1 cellular context compared by ENCODE assay signal in the genomic region with DNA sequence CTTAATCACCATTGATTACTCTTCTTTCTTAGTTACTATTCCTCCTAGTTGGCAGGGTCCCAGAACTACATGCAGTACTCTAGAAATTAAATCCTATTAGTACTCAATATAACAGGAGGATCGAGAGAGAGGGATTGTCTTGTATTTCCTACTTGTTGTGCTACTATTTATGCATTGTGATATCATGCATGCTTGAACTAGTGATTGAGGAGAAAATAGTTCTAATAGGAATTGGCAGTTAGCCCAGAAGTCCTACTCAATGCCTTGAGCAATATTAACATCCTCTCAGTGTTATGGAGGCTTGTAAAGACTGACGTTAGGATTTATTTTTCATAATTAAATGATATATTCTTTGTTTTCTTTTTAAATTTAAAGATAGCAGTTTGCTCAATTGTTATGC.
TF ChIP-seq lines count a peak whose summit lies in the region.

No MANE protein-coding gene starts in this region.

TF ChIP-seq in HepG2, 621 proteins besides CTCF, POLR2A, EP300 and RAD21 (continued from another document):
- TF ChIP-seq ZKSCAN1 (IDR thresholded peaks at IDR 0.05; ENCODE audit: low read length): no peak
- TF ChIP-seq ZHX1 (CRISPR knock-in tag; IDR thresholded peaks at IDR 0.05; ENCODE audit: low read depth): no peak
- TF ChIP-seq PAWR (CRISPR knock-in tag; IDR thresholded peaks at IDR 0.05; ENCODE audit: borderline replicate concordance): no peak
- TF ChIP-seq ZNF510 (CRISPR knock-in tag; IDR thresholded peaks at IDR 0.05; ENCODE audit: low read depth): no peak
- TF ChIP-seq, protein P1, sequence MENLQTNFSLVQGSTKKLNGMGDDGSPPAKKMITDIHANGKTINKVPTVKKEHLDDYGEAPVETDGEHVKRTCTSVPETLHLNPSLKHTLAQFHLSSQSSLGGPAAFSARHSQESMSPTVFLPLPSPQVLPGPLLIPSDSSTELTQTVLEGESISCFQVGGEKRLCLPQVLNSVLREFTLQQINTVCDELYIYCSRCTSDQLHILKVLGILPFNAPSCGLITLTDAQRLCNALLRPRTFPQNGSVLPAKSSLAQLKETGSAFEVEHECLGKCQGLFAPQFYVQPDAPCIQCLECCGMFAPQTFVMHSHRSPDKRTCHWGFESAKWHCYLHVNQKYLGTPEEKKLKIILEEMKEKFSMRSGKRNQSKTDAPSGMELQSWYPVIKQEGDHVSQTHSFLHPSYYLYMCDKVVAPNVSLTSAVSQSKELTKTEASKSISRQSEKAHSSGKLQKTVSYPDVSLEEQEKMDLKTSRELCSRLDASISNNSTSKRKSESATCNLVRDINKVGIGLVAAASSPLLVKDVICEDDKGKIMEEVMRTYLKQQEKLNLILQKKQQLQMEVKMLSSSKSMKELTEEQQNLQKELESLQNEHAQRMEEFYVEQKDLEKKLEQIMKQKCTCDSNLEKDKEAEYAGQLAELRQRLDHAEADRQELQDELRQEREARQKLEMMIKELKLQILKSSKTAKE (CRISPR knock-in tag; IDR thresholded peaks at IDR 0.05; ENCODE audit: borderline replicate concordance): no peak
- no peak for TF ChIP-seq THYN1 (CRISPR knock-in tag; IDR thresholded peaks at IDR 0.05; ENCODE audit: borderline replicate concordance, low read depth)
- no peak for TF ChIP-seq HDAC2 (CRISPR knock-in tag; IDR thresholded peaks at IDR 0.05)
TF ChIP-seq in HepG2: peak in this region for 0.
